Comparison of ENCODE assay signal across 8 cellular contexts in the genomic region with DNA sequence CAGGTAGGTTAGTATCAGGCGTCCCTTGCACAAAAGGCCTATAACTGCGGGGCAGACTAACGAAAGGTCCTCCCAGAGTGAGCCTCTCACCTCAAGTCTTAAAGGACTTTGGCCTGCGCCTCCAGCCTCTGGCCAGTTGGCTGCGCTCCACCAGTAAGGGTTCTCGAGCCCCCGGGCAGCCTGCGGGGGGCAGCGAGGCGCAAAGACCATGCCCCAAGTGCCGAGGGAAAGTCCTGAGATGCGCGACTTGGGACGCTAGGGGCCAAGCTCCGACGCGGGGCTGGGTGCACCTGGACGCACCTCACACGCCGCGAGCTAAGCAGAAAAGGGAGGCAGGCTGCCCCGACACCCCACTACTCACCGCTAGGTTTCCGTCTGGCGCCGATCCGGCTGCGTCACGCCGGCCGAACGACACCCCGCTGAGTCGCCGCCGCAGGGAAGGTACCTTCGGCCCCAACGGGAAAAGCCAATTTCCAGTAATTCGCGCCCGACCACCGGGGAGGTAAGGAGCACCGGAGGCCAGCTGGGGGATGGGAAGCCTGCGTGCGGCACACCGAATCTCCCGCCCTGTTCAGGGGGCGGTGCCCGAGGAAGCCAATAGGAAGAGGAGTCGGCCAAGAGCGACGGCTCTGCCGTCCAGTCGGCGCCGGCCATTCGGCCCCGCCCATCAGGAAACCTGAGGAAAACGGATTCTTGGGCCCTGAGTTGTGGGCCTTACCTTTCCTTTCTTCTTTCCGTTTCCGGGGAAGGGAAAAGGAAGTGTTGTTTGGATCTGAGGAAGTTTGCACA. TPM values are rescaled to one million over a fixed set of nuclear protein-coding genes. Genes with fewer than 3 reads are reported as not detected.
DNase-seq lines count a peak whose midpoint lies in the region; TF ChIP-seq lines count a peak whose summit lies in the region.

TSS of gene ORC2 (minus strand) at position 532 of the 789 bp plus-strand sequence. CDS start 5,537 bp downstream, outside the sequence.

- H3K36me3 ChIP-seq in effector memory CD4-positive, alpha-beta T cell (ENCODE audit: control insufficient read depth, insufficient read depth, low read length): no peaks in the 10 kb centered on the region

- H3K4me1 ChIP-seq in effector memory CD4-positive, alpha-beta T cell (ENCODE audit: control insufficient read depth, insufficient read depth, low read length, poor library complexity, severe bottlenecking): peaks cover 15% of the 10 kb centered on the region

- H3K27me3 ChIP-seq in effector memory CD4-positive, alpha-beta T cell (replicated peaks; ENCODE audit: control insufficient read depth, insufficient read depth, low read length, poor library complexity, severe bottlenecking): no peaks in the 10 kb centered on the region

- H3K9me3 ChIP-seq in effector memory CD4-positive, alpha-beta T cell (ENCODE audit: control insufficient read depth, low read length): no peaks in the 10 kb centered on the region

- H3K4me3 ChIP-seq in effector memory CD4-positive, alpha-beta T cell (ENCODE audit: insufficient read depth, low read depth, low read length, poor library complexity, severe bottlenecking): peak within 1 kb of the TSS; percentile 86

- DNase-seq in COR-L47 (lab: John Stamatoyannopoulos, UW): peak; percentile 94
- DNase-seq in GM20000 (ENCODE audit: low spot score): peak; percentile 92
- DNase-seq in HT-29 (ENCODE audit: low spot score): peak; percentile 98
- DNase-seq in NK-92 treated with Interleukin-12 subunit alpha and Interleukin-12 subunit beta, amount 100 ng/mL, for 24 hours (lab: John Stamatoyannopoulos, UW): peak; percentile 88
- DNase-seq in activated CD8-positive, alpha-beta memory T cell treated with anti-CD3 and anti-CD28 coated beads for 24 hours: peak; percentile 98
- peak; percentile 81 to 89 (median 89) for DNase-seq in effector memory CD4-positive, alpha-beta T cell
- DNase-seq in lung microvascular endothelial cell (ENCODE audit: low read depth in 2 of 2): peak; percentile 93 to 95
- DNase-seq in stimulated activated CD4-positive, alpha-beta T cell treated with anti-CD3 and anti-CD28 coated beads, TNF-alpha, amount 100 ng/mL, for 48 hours (ENCODE audit: low read depth in 3 of 3): peak; percentile 80 to 89 (median 85)

- TF ChIP-seq CTCF in GM20000 (IDR thresholded peaks at IDR 0.05; ENCODE audit: extremely low read depth, missing control alignments): peak; percentile 78

- peak within 1 kb of the TSS; percentile 88 for H3K27ac ChIP-seq in effector memory CD4-positive, alpha-beta T cell (ENCODE audit: insufficient read depth, low read length, poor library complexity, severe bottlenecking)

RNA-seq across cellular contexts. Expression of gene ORC2, which starts in this region (rescaled TPM):
- 8.8 and 11.0 TPM in 2 replicates for total RNA-seq in HT-29 (2014; rRNA removed; shearing (Covaris generic))
- 13.9 and 16.9 TPM in 2 replicates for total RNA-seq in lung microvascular endothelial cell

Comparison
In these comparisons a context has a peak if more than half of its experiments do, and no peak if none do; other contexts are left out.
1. Peak in every context shown above with its lines: DNase-seq, H3K4me3 ChIP-seq and H3K27ac ChIP-seq.